Comparison of ENCODE assay signal across 22 cellular contexts in genomic region chr4:53044651-53044960, GRCh38.
DNase-seq lines count a peak whose midpoint lies in the region; ATAC-seq and TF ChIP-seq lines count a peak whose summit lies in the region.
"Had no signal": no experiment of that assay in that cellular context is flagged by ENCODE, and none has a peak within 500 bp of the region (broad histone marks: within the 10 kb centered on the region; RNA-seq: fewer than 3 reads in every experiment).

No MANE protein-coding gene starts in this region.

- H3K27me3 Mint-ChIP-seq in Caco-2 (ENCODE audit: insufficient read depth, unreplicated experiment) (no peaks in the 10 kb centered on the region), GM23338 (ENCODE audit: insufficient read depth, low read depth, poor library complexity) (peaks cover 4% of the 10 kb centered on the region), glutamatergic neuron (ENCODE audit: unreplicated experiment) (no peaks in the 10 kb centered on the region), nephron progenitor cell (ENCODE audit: low read depth, poor library complexity) (no peaks in the 10 kb centered on the region)
- H3K27me3 Mint-ChIP-seq: CD4-positive, alpha-beta memory T cell had no signal

- H3K9me3 Mint-ChIP-seq in Caco-2 (ENCODE audit: unreplicated experiment) (no peaks in the 10 kb centered on the region), GM23338 (no peaks in the 10 kb centered on the region), glutamatergic neuron (ENCODE audit: unreplicated experiment) (no peaks in the 10 kb centered on the region), nephron progenitor cell (peaks cover 3% of the 10 kb centered on the region)

- H3K36me3 Mint-ChIP-seq in Caco-2 (ENCODE audit: insufficient read depth, unreplicated experiment) (no peaks in the 10 kb centered on the region), GM23338 (ENCODE audit: low read depth) (no peaks in the 10 kb centered on the region), glutamatergic neuron (ENCODE audit: unreplicated experiment) (no peaks in the 10 kb centered on the region), nephron progenitor cell (ENCODE audit: low read depth) (peaks cover 8% of the 10 kb centered on the region)

- intact Hi-C loops in Caco-2 (cut with micrococcal nuclease; ENCODE audit: unreplicated experiment): loop anchor here (5.0 kb wide), 1 partner anchor 78 kb away; no protein-coding TSS in a partner anchor

- no peak overlapping the region for H3K27ac ChIP-seq in GM23338 (ENCODE audit: low read depth)
- H3K27ac ChIP-seq: SJSA1 had no signal

- POLR2A ChIA-PET in Caco-2 (lab: Charles Lee): interaction anchor here (0.6 kb wide), 1 partner anchor 59 kb away, joined by 6 read pairs; no protein-coding TSS in a partner anchor

- ATAC-seq in GM23338 (no peak), GM18909 (IDR thresholded peaks at IDR 0.05; ENCODE audit: poor library complexity, unreplicated experiment) (no peak)

- H3K4me1 Mint-ChIP-seq in Caco-2 (ENCODE audit: low read depth, unreplicated experiment) (peaks cover 16% of the 10 kb centered on the region), GM23338 (peaks cover 4% of the 10 kb centered on the region; the same call in 2 of the 3 replicates), glutamatergic neuron (ENCODE audit: low read depth, unreplicated experiment) (peaks cover 19% of the 10 kb centered on the region), nephron progenitor cell (peaks cover 45% of the 10 kb centered on the region)

- H3K36me3 ChIP-seq in Caco-2 (ENCODE audit: control insufficient read depth, insufficient read depth, low read length) (no peaks in the 10 kb centered on the region), GM23338 (ENCODE audit: insufficient read depth) (no peaks in the 10 kb centered on the region)
- H3K36me3 ChIP-seq: SJSA1 had no signal

- no peaks in the 10 kb centered on the region for H3F3A ChIP-seq in GM23338 (replicated peaks; ENCODE audit: low read depth)

- H3K4me3 Mint-ChIP-seq in Caco-2 (ENCODE audit: unreplicated experiment) (peak overlapping the region; percentile 70), GM23338 (no peak overlapping the region), glutamatergic neuron (ENCODE audit: unreplicated experiment) (no peak overlapping the region), nephron progenitor cell (peak overlapping the region; percentile 62)
- H3K4me3 Mint-ChIP-seq: CD4-positive, alpha-beta memory T cell had no signal

- BruUV-seq in Caco-2 (replicated peaks; lab: Mats Ljungman, UMichigan): no TSS peak

- 0 out of 2 replicates have a peak overlapping the region, but pooled peaks have one; percentile 49 for H2AFZ ChIP-seq in GM23338

- H3K9me2 ChIP-seq in GM23338 (ENCODE audit: insufficient read depth): peaks cover 2% of the 10 kb centered on the region; the same call in 1 of the 2 replicates

- no peaks in the 10 kb centered on the region for H3K27me3 ChIP-seq in Caco-2 (replicated peaks; ENCODE audit: control insufficient read depth, insufficient read depth, low read length)
- no peaks in the 10 kb centered on the region for H3K27me3 ChIP-seq in GM23338 (ENCODE audit: insufficient read depth)
- H3K27me3 ChIP-seq: MG63, SJSA1 had no signal

- no peaks in the 10 kb centered on the region for H3K79me2 ChIP-seq in GM23338 (replicated peaks; ENCODE audit: insufficient read depth)

- H4K20me1 ChIP-seq in GM23338 (replicated peaks; ENCODE audit: insufficient read depth): no peaks in the 10 kb centered on the region

- DNase-seq in Caco-2 (no peak), GM23338 (ENCODE audit: low spot score) (no peak), glutamatergic neuron (no peak), nephron progenitor cell (no peak), GM19240 (ENCODE audit: insufficient read length, low spot score) (no peak), NCI-H2196 (lab: John Stamatoyannopoulos, UW; ENCODE audit: unreplicated experiment) (no peak)
- DNase-seq: CD4-positive, alpha-beta memory T cell; COR-L47; DMS153; DND-41; H7; KBM-7; MG63; NCI-H1105 treated with DMSO at 0.1 percent for 48 hours; NCI-H1694; NCI-H2029 treated with DMSO at 0.1 percent for 48 hours; NCI-H345; NCI-H774; Right ventricle myocardium superior; RPMI8226 had no signal

- no peak overlapping the region for H3K4me2 ChIP-seq in GM23338

- CTCF ChIA-PET in Caco-2 (lab: Charles Lee): interaction anchor here (0.6 kb wide), 2 partner anchors 24 to 635 kb away, joined by 3 read pairs; no protein-coding TSS in a partner anchor

- peak overlapping the region; percentile 68 for H3K27ac Mint-ChIP-seq in Caco-2 (ENCODE audit: unreplicated experiment)
- no peak overlapping the region for H3K27ac Mint-ChIP-seq in GM23338
- H3K27ac Mint-ChIP-seq in glutamatergic neuron (ENCODE audit: unreplicated experiment): peak overlapping the region; percentile 35
- peak overlapping the region; percentile 92 for H3K27ac Mint-ChIP-seq in nephron progenitor cell

- no peaks in the 10 kb centered on the region for H3K9me3 ChIP-seq in Caco-2
- H3K9me3 ChIP-seq: MG63, SJSA1 had no signal

- H3K4me3 ChIP-seq in Caco-2 (ENCODE audit: low read depth, low read length): no peak overlapping the region
- no peak overlapping the region for H3K4me3 ChIP-seq in GM23338
- H3K4me3 ChIP-seq: MG63, SJSA1 had no signal

- H3K4me1 ChIP-seq in Caco-2: peaks cover 3% of the 10 kb centered on the region; the same call in 1 of the 2 replicates
- 0 out of 2 replicates have a peak, but pooled peaks cover 6% of the 10 kb centered on the region for H3K4me1 ChIP-seq in GM23338 (ENCODE audit: insufficient read depth)
- H3K4me1 ChIP-seq: SJSA1 had no signal

- TF ChIP-seq CTCF in Caco-2 (IDR thresholded peaks at IDR 0.05; ENCODE audit: insufficient read depth in 1 of 2, low read depth in 1 of 2, low read length in 1 of 2, severe bottlenecking in 1 of 2, unreplicated experiment in 1 of 2) (no peak), GM23338 (conservative IDR thresholded peaks at IDR 0.05; ENCODE audit: low read depth in 2 of 2) (no peak), glutamatergic neuron (IDR thresholded peaks at IDR 0.05; ENCODE audit: partially characterized antibody, unreplicated experiment) (no peak), nephron progenitor cell (IDR thresholded peaks at IDR 0.05) (no peak)

TF ChIP-seq in GM23338, 12 proteins besides CTCF, POLR2A, EP300 and RAD21:
- TF ChIP-seq ZNF114 (CRISPR knock-in tag; IDR thresholded peaks at IDR 0.05) (no peak), CREB1 (CRISPR knock-in tag; IDR thresholded peaks at IDR 0.05; ENCODE audit: low read depth) (no peak), ETS1 (IDR thresholded peaks at IDR 0.05) (no peak), EZH2 (IDR thresholded peaks at IDR 0.05; ENCODE audit: low read depth, unreplicated experiment) (no peak), JUNB (IDR thresholded peaks at IDR 0.05; ENCODE audit: unreplicated experiment) (no peak)
TF ChIP-seq in GM23338: peak in this region for 0.

Comparison
In these comparisons a context has a peak if more than half of its experiments do, and no peak if none do; other contexts are left out.
1. H3K4me3 Mint-ChIP-seq: peak in Caco-2 (single experiment) and nephron progenitor cell (single experiment); none in GM23338 (single experiment) and glutamatergic neuron (single experiment).